In genomic region chr4:169128902-169129301, GRCh38 we compare ENCODE assay signal across 26 cellular contexts.
DNase-seq lines count a peak whose midpoint lies in the region; ATAC-seq and TF ChIP-seq lines count a peak whose summit lies in the region.
"Had no signal": no experiment of that assay in that cellular context is flagged by ENCODE, and none has a peak within 500 bp of the region (broad histone marks: within the 10 kb centered on the region; RNA-seq: fewer than 3 reads in every experiment).

No MANE protein-coding gene starts in this region.

- no peak overlapping the region for H2BK5ac ChIP-seq in mesenchymal stem cell (ENCODE audit: low read depth, low read length, poor library complexity, severe bottlenecking)

- no peak overlapping the region for H2BK15ac ChIP-seq in mesenchymal stem cell (ENCODE audit: low read depth, poor library complexity, severe bottlenecking)

- no peak overlapping the region for H4K91ac ChIP-seq in mesenchymal stem cell (ENCODE audit: low read length)

- no peak for ATAC-seq in GM23338
- ATAC-seq: left lung; naive thymus-derived CD4-positive, alpha-beta T cell; psoas muscle; stimulated activated memory B cell treated with anti-CD40 and anti-IgM and Interleukin-4, amounts not matched to agents 10 μg/mL and 1 μg/mL and 100 μg/mL, for 72 hours had no signal

- no peak overlapping the region for H3K9ac ChIP-seq in mesenchymal stem cell (ENCODE audit: low read length)

- H3K27me3 Mint-ChIP-seq in GM23338 (ENCODE audit: insufficient read depth, low read depth, poor library complexity) (peaks cover 1% of the 10 kb centered on the region), progenitor cell of endocrine pancreas (no peaks in the 10 kb centered on the region)
- H3K27me3 Mint-ChIP-seq: activated CD4-positive, alpha-beta T cell treated with anti-CD3 and anti-CD28 coated beads, Interleukin-2, amount 10 ng/mL, durations not matched to agents 24 days and 14 days; activated naive CD8-positive, alpha-beta T cell; stimulated activated memory B cell treated with anti-CD40 and anti-IgM and Interleukin-4, amounts not matched to agents 10 μg/mL and 1 μg/mL and 100 μg/mL, for 72 hours; type B pancreatic cell had no signal

- no peaks in the 10 kb centered on the region for H3K9me3 Mint-ChIP-seq in GM23338
- peaks cover 4% of the 10 kb centered on the region for H3K9me3 Mint-ChIP-seq in progenitor cell of endocrine pancreas (ENCODE audit: low read depth)
- H3K9me3 Mint-ChIP-seq: activated CD4-positive, alpha-beta T cell treated with anti-CD3 and anti-CD28 coated beads, Interleukin-2, amount 10 ng/mL, durations not matched to agents 24 days and 14 days; naive thymus-derived CD4-positive, alpha-beta T cell; stimulated activated memory B cell treated with anti-CD40 and anti-IgM and Interleukin-4, amounts not matched to agents 10 μg/mL and 1 μg/mL and 100 μg/mL, for 72 hours; T-helper 2 cell treated with Interferon-gamma antibody and Interleukin-4, amounts not matched to agents 5 μg/mL and 100 μg/mL, for 36 hours; type B pancreatic cell had no signal

- H3F3A ChIP-seq in GM23338 (replicated peaks; ENCODE audit: low read depth), result no peaks in the 10 kb centered on the region

- H4K20me1 ChIP-seq in GM23338 (replicated peaks; ENCODE audit: insufficient read depth), result no peaks in the 10 kb centered on the region

- WGBS in mesenchymal stem cell, result 94% methylated on average over 1 of the region's 3 CpGs

- no peaks in the 10 kb centered on the region for H3K9me3 ChIP-seq in mesenchymal stem cell (ENCODE audit: control insufficient read depth, low read length)
- H3K9me3 ChIP-seq: left lung, Peyer's patch, psoas muscle had no signal

- H3K4me2 ChIP-seq in GM23338 (no peak overlapping the region), mesenchymal stem cell (ENCODE audit: low read length, poor library complexity, severe bottlenecking) (no peak overlapping the region)

- H3K36me3 ChIP-seq in GM23338 (ENCODE audit: insufficient read depth) (peaks cover 10% of the 10 kb centered on the region), mesenchymal stem cell (ENCODE audit: control insufficient read depth in 1 of 2, insufficient read depth in 2 of 2, low read depth in 1 of 2, low read length in 2 of 2) (peaks cover 11 to 95% of the 10 kb centered on the region in 2 experiments)

- no peak overlapping the region for H3K4ac ChIP-seq in mesenchymal stem cell (ENCODE audit: low read depth in 1 of 2, low read length in 2 of 2)

- no peaks in the 10 kb centered on the region for H3K79me2 ChIP-seq in GM23338 (replicated peaks; ENCODE audit: insufficient read depth)

- DNase-seq in GM23338 (ENCODE audit: low spot score), result no peak
- peak; percentile 29 for DNase-seq in SK-N-DZ (ENCODE audit: low spot score)
- peak; percentile 52 for DNase-seq in fibroblast of peridontal ligament (ENCODE audit: extremely low read depth)
- no peak for DNase-seq in progenitor cell of endocrine pancreas (ENCODE audit: low spot score, unreplicated experiment)
- no peak for DNase-seq in activated effector memory CD4-positive, alpha-beta T cell treated with Interleukin-2 at 50 U/mL for 16 hours
- DNase-seq in UCSD-AML1 (lab: John Stamatoyannopoulos, UW; ENCODE audit: unreplicated experiment), result no peak
- DNase-seq in mesenchymal stem cell, result no peak
- DNase-seq: activated CD4-positive, alpha-beta T cell treated with anti-CD3 and anti-CD28 coated beads, Interleukin-2, amount 10 ng/mL, durations not matched to agents 24 days and 14 days; activated effector memory CD4-positive, alpha-beta T cell treated with anti-CD3 and anti-CD28 coated beads, Interleukin-2, amount 50 U/mL, for 16 hours; aorta; effector CD4-positive, alpha-beta T cell; Karpas-422; left lung; naive thymus-derived CD4-positive, alpha-beta T cell; NCI-H1417; NCI-H2029 treated with DMSO at 0.1 percent for 48 hours; NCI-H226; NCI-H748 treated with DMSO at 0.1 percent for 48 hours; nucleus accumbens; Peyer's patch; psoas muscle; SHP77 had no signal

- H3K9me2 ChIP-seq in GM23338 (ENCODE audit: insufficient read depth), result no peaks in the 10 kb centered on the region

- TF ChIP-seq CTCF in GM23338 (conservative IDR thresholded peaks at IDR 0.05; ENCODE audit: low read depth in 2 of 2) (no peak), progenitor cell of endocrine pancreas (IDR thresholded peaks at IDR 0.05; ENCODE audit: unreplicated experiment) (no peak)

- H4K8ac ChIP-seq in mesenchymal stem cell (ENCODE audit: low read length), result no peak overlapping the region

- H3K4me1 ChIP-seq in GM23338 (ENCODE audit: insufficient read depth), result no peaks in the 10 kb centered on the region
- peaks cover 1% of the 10 kb centered on the region for H3K4me1 ChIP-seq in mesenchymal stem cell (ENCODE audit: control insufficient read depth, insufficient read depth, low read depth, low read length)
- H3K4me1 ChIP-seq: left lung, Peyer's patch, psoas muscle had no signal

- H3K27ac ChIP-seq in GM23338 (ENCODE audit: low read depth) (0 out of 2 replicates have a peak overlapping the region, but pooled peaks have one; percentile 34), mesenchymal stem cell (ENCODE audit: low read length, poor library complexity, severe bottlenecking) (no peak overlapping the region)
- H3K27ac ChIP-seq: left lung, Peyer's patch, psoas muscle had no signal

- no peak overlapping the region for H2AFZ ChIP-seq in GM23338
- H2AFZ ChIP-seq in mesenchymal stem cell (ENCODE audit: low read depth, low read length), result no peak overlapping the region

- no peak overlapping the region for H3K4me3 ChIP-seq in GM23338
- no peak overlapping the region for H3K4me3 ChIP-seq in mesenchymal stem cell (ENCODE audit: insufficient read depth in 1 of 2, low read depth in 1 of 2, low read length in 2 of 2)
- H3K4me3 ChIP-seq: left lung, Peyer's patch, psoas muscle had no signal

- no peak overlapping the region for H2BK12ac ChIP-seq in mesenchymal stem cell (ENCODE audit: low read length in 2 of 2)

- no peak overlapping the region for H3K14ac ChIP-seq in mesenchymal stem cell (ENCODE audit: low read length in 2 of 2)

- H3K27me3 ChIP-seq in GM23338 (ENCODE audit: insufficient read depth), result no peaks in the 10 kb centered on the region
- H3K27me3 ChIP-seq in mesenchymal stem cell (ENCODE audit: control insufficient read depth in 1 of 2, insufficient read depth in 1 of 2, low read length in 2 of 2), result no peaks in the 10 kb centered on the region
- H3K27me3 ChIP-seq: left lung, Peyer's patch had no signal

- no peak overlapping the region for H2AK5ac ChIP-seq in mesenchymal stem cell (ENCODE audit: low read length, severe bottlenecking)

- peaks cover 20% of the 10 kb centered on the region for H3K79me1 ChIP-seq in mesenchymal stem cell (replicated peaks; ENCODE audit: low read length, poor library complexity, severe bottlenecking)

- H3K4me3 Mint-ChIP-seq in GM23338, result no peak overlapping the region
- H3K4me3 Mint-ChIP-seq in progenitor cell of endocrine pancreas (ENCODE audit: low read depth), result no peak overlapping the region
- H3K4me3 Mint-ChIP-seq: activated CD4-positive, alpha-beta T cell treated with anti-CD3 and anti-CD28 coated beads, Interleukin-2, amount 10 ng/mL, durations not matched to agents 24 days and 14 days; activated naive CD8-positive, alpha-beta T cell; naive thymus-derived CD4-positive, alpha-beta T cell; stimulated activated memory B cell treated with anti-CD40 and anti-IgM and Interleukin-4, amounts not matched to agents 10 μg/mL and 1 μg/mL and 100 μg/mL, for 72 hours; T-helper 2 cell treated with Interferon-gamma antibody and Interleukin-4, amounts not matched to agents 5 μg/mL and 100 μg/mL, for 36 hours; type B pancreatic cell had no signal

- H3K18ac ChIP-seq in mesenchymal stem cell (ENCODE audit: low read depth in 1 of 2, low read length in 2 of 2), result no peak overlapping the region

- H3K23ac ChIP-seq in mesenchymal stem cell (ENCODE audit: low read length in 2 of 2), result no peak overlapping the region

- no peak overlapping the region for H2BK120ac ChIP-seq in mesenchymal stem cell (ENCODE audit: low read depth, low read length)

- H3K27ac Mint-ChIP-seq in GM23338 (0 out of 2 replicates have a peak overlapping the region, but pooled peaks have one; percentile 22), progenitor cell of endocrine pancreas (peak overlapping the region; percentile 6)
- H3K27ac Mint-ChIP-seq: activated CD4-positive, alpha-beta T cell treated with anti-CD3 and anti-CD28 coated beads, Interleukin-2, amount 10 ng/mL, durations not matched to agents 24 days and 14 days; activated naive CD8-positive, alpha-beta T cell; naive thymus-derived CD4-positive, alpha-beta T cell; stimulated activated memory B cell treated with anti-CD40 and anti-IgM and Interleukin-4, amounts not matched to agents 10 μg/mL and 1 μg/mL and 100 μg/mL, for 72 hours; T-helper 2 cell treated with Interferon-gamma antibody and Interleukin-4, amounts not matched to agents 5 μg/mL and 100 μg/mL, for 36 hours; type B pancreatic cell had no signal

- H3K36me3 Mint-ChIP-seq in GM23338 (ENCODE audit: low read depth) (peaks cover 14% of the 10 kb centered on the region; the same call in 2 of the 3 replicates), progenitor cell of endocrine pancreas (ENCODE audit: insufficient read depth) (peaks cover 32% of the 10 kb centered on the region)
- H3K36me3 Mint-ChIP-seq: activated naive CD8-positive, alpha-beta T cell; naive thymus-derived CD4-positive, alpha-beta T cell had no signal

- peaks cover 7% of the 10 kb centered on the region; the same call in 2 of the 3 replicates for H3K4me1 Mint-ChIP-seq in GM23338
- peaks cover 3% of the 10 kb centered on the region for H3K4me1 Mint-ChIP-seq in progenitor cell of endocrine pancreas (ENCODE audit: low read depth)
- H3K4me1 Mint-ChIP-seq: activated CD4-positive, alpha-beta T cell treated with anti-CD3 and anti-CD28 coated beads, Interleukin-2, amount 10 ng/mL, durations not matched to agents 24 days and 14 days; stimulated activated memory B cell treated with anti-CD40 and anti-IgM and Interleukin-4, amounts not matched to agents 10 μg/mL and 1 μg/mL and 100 μg/mL, for 72 hours had no signal

Comparison
In these comparisons a context has a peak if more than half of its experiments do, and no peak if none do; other contexts are left out.
1. DNase-seq: peak in SK-N-DZ (single experiment) and fibroblast of peridontal ligament (single experiment); none in GM23338 (single experiment), progenitor cell of endocrine pancreas (single experiment), activated effector memory CD4-positive, alpha-beta T cell treated with Interleukin-2 at 50 U/mL for 16 hours (single experiment), UCSD-AML1 (single experiment) and mesenchymal stem cell (single experiment).